In the genomic region with DNA sequence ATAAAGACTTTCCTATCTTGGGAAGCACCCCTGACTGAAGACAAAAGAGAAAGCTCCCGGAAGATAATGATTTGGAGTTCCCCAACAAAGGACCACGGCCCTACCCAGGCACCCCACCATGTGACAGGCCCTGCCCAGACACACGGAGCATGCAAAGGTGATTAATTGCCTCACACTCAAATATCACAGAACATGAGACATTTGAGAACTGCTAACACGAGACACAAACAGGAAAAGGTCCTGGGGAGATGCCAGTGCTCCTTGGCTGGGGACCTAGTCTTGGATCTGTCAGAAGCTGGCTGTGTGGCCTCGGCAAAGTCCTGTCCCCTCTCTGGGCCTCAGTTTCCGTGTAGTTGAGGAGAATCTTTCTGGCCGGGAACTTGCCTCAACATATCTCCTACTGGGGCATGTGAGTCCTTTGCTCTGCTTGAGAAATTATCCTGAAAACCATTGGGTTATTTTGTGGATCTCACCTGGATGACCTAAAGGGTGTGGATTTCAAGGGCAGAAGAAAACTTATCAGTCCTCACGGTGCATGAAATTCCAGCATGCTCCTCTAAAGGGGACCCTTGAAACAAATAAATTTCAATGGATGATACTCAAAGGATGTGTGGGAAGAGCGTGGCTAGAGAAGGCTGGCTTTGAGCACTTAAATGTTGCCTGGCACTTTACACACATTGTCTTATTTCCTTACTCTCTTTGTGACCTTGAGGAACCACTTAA, we compare ENCODE assay signal across 15 cellular contexts.
DNase-seq lines count a peak whose midpoint lies in the region; ATAC-seq and TF ChIP-seq lines count a peak whose summit lies in the region.
"Had no signal": no experiment of that assay in that cellular context is flagged by ENCODE, and none has a peak within 500 bp of the region (broad histone marks: within the 10 kb centered on the region; RNA-seq: fewer than 3 reads in every experiment).

No MANE protein-coding gene starts in this region.

- H3K27me3 ChIP-seq in MG63: 0 out of 2 replicates have a peak, but pooled peaks cover 2% of the 10 kb centered on the region
- no peaks in the 10 kb centered on the region for H3K27me3 ChIP-seq in body of pancreas
- no peaks in the 10 kb centered on the region for H3K27me3 ChIP-seq in right atrium auricular region
- H3K27me3 ChIP-seq in skeletal muscle satellite cell (ENCODE audit: control insufficient read depth, insufficient read depth, low read length): no peaks in the 10 kb centered on the region
- H3K27me3 ChIP-seq: brain microvascular endothelial cell, SJCRH30 had no signal

- peak overlapping the region; percentile 33 for H3K4me2 ChIP-seq in skeletal muscle satellite cell (ENCODE audit: low read length)

- H3K36me3 ChIP-seq in MG63 (no peaks in the 10 kb centered on the region), body of pancreas (replicated peaks in 1 of 2; ENCODE audit: insufficient read depth in 1 of 2, low read depth in 2 of 2) (no peaks in the 10 kb centered on the region), right atrium auricular region (no peaks in the 10 kb centered on the region), skeletal muscle satellite cell (ENCODE audit: insufficient read depth, low read length) (no peaks in the 10 kb centered on the region)
- H3K36me3 ChIP-seq: brain microvascular endothelial cell, SJCRH30 had no signal

- no peak for TF ChIP-seq POLR2A in body of pancreas (IDR thresholded peaks at IDR 0.05)

- H3K9ac ChIP-seq in skeletal muscle satellite cell (ENCODE audit: low read depth, low read length): peak overlapping the region; percentile 24

- no peak overlapping the region for H3K4me3 ChIP-seq in MG63
- H3K4me3 ChIP-seq in body of pancreas: no peak overlapping the region
- no peak overlapping the region for H3K4me3 ChIP-seq in right atrium auricular region
- no peak overlapping the region for H3K4me3 ChIP-seq in skeletal muscle satellite cell (ENCODE audit: low read length)
- H3K4me3 ChIP-seq: SJCRH30 had no signal

- TF ChIP-seq CTCF in body of pancreas (IDR thresholded peaks at IDR 0.05) (no peak), right atrium auricular region (IDR thresholded peaks at IDR 0.05) (no peak)

- DNase-seq in MG63: peak; percentile 45
- peak; percentile 42 to 66 (median 56) for DNase-seq in body of pancreas
- peak; percentile 82 for DNase-seq in right atrium auricular region (ENCODE audit: low spot score)
- no peak for DNase-seq in stimulated activated CD4-positive, alpha-beta T cell treated with anti-CD3 and anti-CD28 coated beads, Interleukin-4, amount 100 ng/mL, for 1 hour
- DNase-seq: activated CD4-positive, CD25-positive, alpha-beta regulatory T cell; brain microvascular endothelial cell; H7; kidney glomerular epithelial cell; NCI-H524; SJCRH30; stimulated activated naive CD4-positive, alpha-beta T cell treated with Interleukin-2 at 50 U/mL for 16 hours had no signal

- H3K4me1 ChIP-seq in body of pancreas (peaks cover 36% of the 10 kb centered on the region), right atrium auricular region (peaks cover 0 to 26% of the 10 kb centered on the region in 2 donors), skeletal muscle satellite cell (ENCODE audit: control insufficient read depth, insufficient read depth, low read length) (peaks cover 57% of the 10 kb centered on the region)

- H3K27ac ChIP-seq in body of pancreas (peak overlapping the region in 1 of 4 donors; percentile 23), right atrium auricular region (peak overlapping the region; percentile 11 to 29)
- H3K27ac ChIP-seq: brain microvascular endothelial cell, SJCRH30 had no signal

- intact Hi-C loops in body of pancreas (cut with DNase I): no loop called here

- ATAC-seq in body of pancreas (peak; percentile 25), HG02588 (IDR thresholded peaks at IDR 0.05; ENCODE audit: unreplicated experiment) (no peak), HG03175 (IDR thresholded peaks at IDR 0.05; ENCODE audit: unreplicated experiment) (no peak), HG02870 (IDR thresholded peaks at IDR 0.05; ENCODE audit: unreplicated experiment) (no peak)

- WGBS in body of pancreas, 2 donors: 32% methylated on average over 6 to 9 of the region's 9 CpGs

- H3K9me3 ChIP-seq in MG63 (no peaks in the 10 kb centered on the region), body of pancreas (no peaks in the 10 kb centered on the region), right atrium auricular region (no peaks in the 10 kb centered on the region), skeletal muscle satellite cell (replicated peaks; ENCODE audit: low read length) (no peaks in the 10 kb centered on the region)
- H3K9me3 ChIP-seq: SJCRH30 had no signal
